In genomic region chr14:39184628-39185255, GRCh38 we compare ENCODE assay signal across 26 cellular contexts. TPM values are rescaled to one million over a fixed set of nuclear protein-coding genes. Genes with fewer than 3 reads are reported as not detected.
A peak's percentile ranks its signal among the peaks of the same experiment; 100 is the strongest.
DNase-seq lines count a peak whose midpoint lies in the region; ATAC-seq and TF ChIP-seq lines count a peak whose summit lies in the region.
"Had no signal": no experiment of that assay in that cellular context is flagged by ENCODE, and none has a peak within 500 bp of the region (broad histone marks: within the 10 kb centered on the region; RNA-seq: fewer than 3 reads in every experiment).

No MANE protein-coding gene starts in this region.

- no peak overlapping the region for H3K27ac ChIP-seq in trophoblast cell (ENCODE audit: low read depth, low read length)
- H3K27ac ChIP-seq: body of pancreas, left ventricle myocardium inferior, skin epidermis, transverse colon had no signal

- H3K27me3 ChIP-seq in trophoblast cell (ENCODE audit: insufficient read depth, low read length) = no peaks in the 10 kb centered on the region
- H3K27me3 ChIP-seq: body of pancreas, transverse colon had no signal

- no peak overlapping the region for H2BK120ac ChIP-seq in trophoblast cell (ENCODE audit: insufficient read depth, low read length, poor library complexity)

- no peak overlapping the region for H2BK12ac ChIP-seq in trophoblast cell (ENCODE audit: low read length)

- no peak overlapping the region for H4K91ac ChIP-seq in trophoblast cell (ENCODE audit: low read depth, low read length)

- peak overlapping the region; percentile 5 for H4K12ac ChIP-seq in trophoblast cell (ENCODE audit: low read depth, low read length)

- H3K27me3 Mint-ChIP-seq in activated CD8-positive, alpha-beta T cell treated with anti-CD3 and anti-CD28 coated beads, Interleukin-2, amount 10 ng/mL, durations not matched to agents 7 days and 5 days (ENCODE audit: low read depth) = no peaks in the 10 kb centered on the region
- no peaks in the 10 kb centered on the region for H3K27me3 Mint-ChIP-seq in activated CD8-positive, alpha-beta T cell treated with anti-CD3 and anti-CD28 coated beads for 36 hours
- H3K27me3 Mint-ChIP-seq in HFFc6 (ENCODE audit: insufficient read depth) = peaks cover 3% of the 10 kb centered on the region
- H3K27me3 Mint-ChIP-seq: activated CD4-positive, alpha-beta memory T cell treated with anti-CD3 and anti-CD28 coated beads for 36 hours; CD4-positive, alpha-beta T cell had no signal

- H2AFZ ChIP-seq in trophoblast cell (ENCODE audit: insufficient read depth, low read length, poor library complexity) = no peak overlapping the region

- H3K9ac ChIP-seq in trophoblast cell (ENCODE audit: low read length) = no peak overlapping the region

- no peaks in the 10 kb centered on the region for H3K9me3 ChIP-seq in trophoblast cell (ENCODE audit: insufficient read depth, low read depth, low read length)
- H3K9me3 ChIP-seq: body of pancreas, left ventricle myocardium inferior, transverse colon had no signal

- no CpG with 5 or more reads among the region's 4 CpGs for WGBS in trophoblast cell (ENCODE audit: extremely low coverage, insufficient coverage, insufficient read length)

- H3K18ac ChIP-seq in trophoblast cell (ENCODE audit: low read length) = no peak overlapping the region

- H3K9me3 Mint-ChIP-seq in activated CD8-positive, alpha-beta T cell treated with anti-CD3 and anti-CD28 coated beads, Interleukin-2, amount 10 ng/mL, durations not matched to agents 7 days and 5 days (ENCODE audit: insufficient read depth) = no peaks in the 10 kb centered on the region
- no peaks in the 10 kb centered on the region for H3K9me3 Mint-ChIP-seq in activated CD8-positive, alpha-beta T cell treated with anti-CD3 and anti-CD28 coated beads for 36 hours
- no peaks in the 10 kb centered on the region for H3K9me3 Mint-ChIP-seq in HFFc6
- H3K9me3 Mint-ChIP-seq: activated CD4-positive, alpha-beta memory T cell treated with anti-CD3 and anti-CD28 coated beads for 36 hours; CD4-positive, alpha-beta T cell had no signal

- CTCF ChIA-PET in activated CD8-positive, alpha-beta T cell treated with anti-CD3 and anti-CD28 coated beads, Interleukin-2, amount 10 ng/mL, durations not matched to agents 7 days and 5 days (lab: Charles Lee) = interaction anchor here (1.3 kb wide), 1 partner anchor 47 kb away, joined by 8 read pairs; no protein-coding TSS in a partner anchor
- CTCF ChIA-PET in activated CD8-positive, alpha-beta T cell treated with anti-CD3 and anti-CD28 coated beads for 36 hours (lab: Charles Lee) = interaction anchor here (2.1 kb wide), 1 partner anchor 242 kb away, joined by 8 read pairs; no protein-coding TSS in a partner anchor

- no peak for ATAC-seq in activated CD8-positive, alpha-beta T cell treated with anti-CD3 and anti-CD28 coated beads, Interleukin-2, amount 10 ng/mL, durations not matched to agents 7 days and 5 days
- no peak for ATAC-seq in activated CD8-positive, alpha-beta T cell treated with anti-CD3 and anti-CD28 coated beads for 36 hours
- ATAC-seq in GM19035 (IDR thresholded peaks at IDR 0.05; ENCODE audit: unreplicated experiment) = no peak
- ATAC-seq: body of pancreas, Panc1 had no signal

- H3K14ac ChIP-seq in trophoblast cell (ENCODE audit: low read length) = no peak overlapping the region

- H3K4me1 Mint-ChIP-seq in activated CD8-positive, alpha-beta T cell treated with anti-CD3 and anti-CD28 coated beads, Interleukin-2, amount 10 ng/mL, durations not matched to agents 7 days and 5 days (ENCODE audit: low read depth) = peaks cover 10% of the 10 kb centered on the region
- H3K4me1 Mint-ChIP-seq in activated CD8-positive, alpha-beta T cell treated with anti-CD3 and anti-CD28 coated beads for 36 hours (ENCODE audit: low read depth) = peaks cover 21% of the 10 kb centered on the region
- no peaks in the 10 kb centered on the region for H3K4me1 Mint-ChIP-seq in HFFc6 (ENCODE audit: low read depth)

- TF ChIP-seq CTCF in activated CD8-positive, alpha-beta T cell treated with anti-CD3 and anti-CD28 coated beads for 36 hours (IDR thresholded peaks at IDR 0.05) = no peak
- TF ChIP-seq CTCF in HFFc6 (IDR thresholded peaks at IDR 0.05) = no peak

- H3K4me3 Mint-ChIP-seq in activated CD8-positive, alpha-beta T cell treated with anti-CD3 and anti-CD28 coated beads, Interleukin-2, amount 10 ng/mL, durations not matched to agents 7 days and 5 days = no peak overlapping the region
- no peak overlapping the region for H3K4me3 Mint-ChIP-seq in activated CD8-positive, alpha-beta T cell treated with anti-CD3 and anti-CD28 coated beads for 36 hours
- H3K4me3 Mint-ChIP-seq in HFFc6 = no peak overlapping the region
- H3K4me3 Mint-ChIP-seq: activated CD4-positive, alpha-beta memory T cell treated with anti-CD3 and anti-CD28 coated beads for 36 hours; CD4-positive, alpha-beta T cell had no signal

- H2AK5ac ChIP-seq in trophoblast cell (ENCODE audit: low read length) = no peak overlapping the region

- no peaks in the 10 kb centered on the region for H3K79me2 ChIP-seq in trophoblast cell (ENCODE audit: control insufficient read depth, insufficient read depth, low read length, poor library complexity)

- peak; percentile 13 for DNase-seq in activated CD8-positive, alpha-beta T cell treated with anti-CD3 and anti-CD28 coated beads, Interleukin-2, amount 10 ng/mL, durations not matched to agents 7 days and 5 days
- no peak for DNase-seq in activated CD8-positive, alpha-beta T cell treated with anti-CD3 and anti-CD28 coated beads for 36 hours
- DNase-seq in HFFc6 (no peak), cerebellar cortex (ENCODE audit: low spot score) (peak; percentile 16), trophoblast cell (no peak), midbrain (lab: John Stamatoyannopoulos, UW) (no peak), HuH-7.5 (ENCODE audit: low spot score) (no peak)
- DNase-seq: activated CD4-positive, alpha-beta memory T cell treated with anti-CD3 and anti-CD28 coated beads for 36 hours; activated gamma-delta T cell; activated T-cell treated with anti-CD3 and anti-CD28 coated beads for 4 hours; AML-193; body of pancreas; CD4-positive, alpha-beta T cell; cerebellar nuclear complex; GF-D8; left ventricle myocardium inferior; mesendoderm; NCI-H1092 treated with DMSO at 0.1 percent for 48 hours; NCI-H1930; NCI-H526 treated with DMSO at 0.1 percent for 48 hours; occipital lobe; SIG-M5; transverse colon had no signal

- H3K23ac ChIP-seq in trophoblast cell (ENCODE audit: low read length) = no peak overlapping the region

- no peak overlapping the region for H3K4me3 ChIP-seq in trophoblast cell (ENCODE audit: low read depth, low read length)
- H3K4me3 ChIP-seq: body of pancreas, left ventricle myocardium inferior, skin epidermis, transverse colon had no signal

- peak overlapping the region; percentile 40 for H3K27ac Mint-ChIP-seq in activated CD8-positive, alpha-beta T cell treated with anti-CD3 and anti-CD28 coated beads, Interleukin-2, amount 10 ng/mL, durations not matched to agents 7 days and 5 days
- no peak overlapping the region for H3K27ac Mint-ChIP-seq in activated CD8-positive, alpha-beta T cell treated with anti-CD3 and anti-CD28 coated beads for 36 hours
- H3K27ac Mint-ChIP-seq in HFFc6 = peak overlapping the region; percentile 33
- H3K27ac Mint-ChIP-seq: activated CD4-positive, alpha-beta memory T cell treated with anti-CD3 and anti-CD28 coated beads for 36 hours; CD4-positive, alpha-beta T cell had no signal

- peaks cover 17 to 25% of the 10 kb centered on the region in 2 experiments for H3K36me3 ChIP-seq in trophoblast cell (ENCODE audit: control insufficient read depth in 1 of 2, insufficient read depth in 2 of 2, low read length in 2 of 2)

- no peak overlapping the region for H4K8ac ChIP-seq in trophoblast cell (ENCODE audit: low read depth, low read length)

- no peak overlapping the region for H3K4me2 ChIP-seq in trophoblast cell (ENCODE audit: low read length)

- H3K79me1 ChIP-seq in trophoblast cell (ENCODE audit: low read length) = no peaks in the 10 kb centered on the region

- no peaks in the 10 kb centered on the region for H3K4me1 ChIP-seq in trophoblast cell (ENCODE audit: control insufficient read depth in 1 of 2, insufficient read depth in 2 of 2, low read length in 2 of 2)
- H3K4me1 ChIP-seq: body of pancreas, transverse colon had no signal

- intact Hi-C loops in activated CD8-positive, alpha-beta T cell treated with anti-CD3 and anti-CD28 coated beads for 36 hours (cut with micrococcal nuclease) = loop anchor here (5.0 kb wide), 1 partner anchor 43 kb away; no protein-coding TSS in a partner anchor

- no peak overlapping the region for H2BK5ac ChIP-seq in trophoblast cell (ENCODE audit: low read depth, low read length, poor library complexity)

- H3K36me3 Mint-ChIP-seq in activated CD8-positive, alpha-beta T cell treated with anti-CD3 and anti-CD28 coated beads, Interleukin-2, amount 10 ng/mL, durations not matched to agents 7 days and 5 days (ENCODE audit: low read depth) = peaks cover 41% of the 10 kb centered on the region
- peaks cover 25% of the 10 kb centered on the region for H3K36me3 Mint-ChIP-seq in activated CD8-positive, alpha-beta T cell treated with anti-CD3 and anti-CD28 coated beads for 36 hours (ENCODE audit: low read depth)
- peaks cover 31% of the 10 kb centered on the region for H3K36me3 Mint-ChIP-seq in HFFc6 (ENCODE audit: low read depth)

- no peak overlapping the region for H3K4ac ChIP-seq in trophoblast cell (ENCODE audit: low read depth, low read length)

- POLR2A ChIA-PET in activated CD8-positive, alpha-beta T cell treated with anti-CD3 and anti-CD28 coated beads, Interleukin-2, amount 10 ng/mL, durations not matched to agents 7 days and 5 days (lab: Charles Lee) = interaction anchor here (0.6 to 1.8 kb wide), 7 partner anchors 10 to 215 kb away, joined by 3 to 13 read pairs (median 5); partner anchors contain the start of genes PNN and TRAPPC6B
- POLR2A ChIA-PET in activated CD8-positive, alpha-beta T cell treated with anti-CD3 and anti-CD28 coated beads for 36 hours (lab: Charles Lee) = interaction anchor here (1.0 to 3.3 kb wide), 12 partner anchors 7 to 88 kb away, joined by 3 to 17 read pairs (median 5); partner anchors contain the start of genes GEMIN2, PNN, SEC23A and TRAPPC6B

RNA-seq across cellular contexts. Expression of gene PNN, which starts 9.7 kb away (rescaled TPM):
- 100 to 1,000 TPM in 1 of 2 experiments, 10 to 100 TPM in 1; 94.1 to 103 TPM for total RNA-seq in activated CD8-positive, alpha-beta T cell treated with anti-CD3 and anti-CD28 coated beads, Interleukin-2, amount 10 ng/mL, durations not matched to agents 7 days and 5 days
- 100 to 1,000 TPM; 106 to 107 TPM for total RNA-seq in activated CD8-positive, alpha-beta T cell treated with anti-CD3 and anti-CD28 coated beads for 36 hours
- total RNA-seq in HFFc6 (2021; fragmentation: NEBNext Ultra II Directional; extraction: Animal tissue kit (Norgen Biotek cat#: 25700)) = 10 to 100 TPM; 30.1 to 44.5 (median 40.5) TPM
- 98.7 and 101 TPM in 2 replicates for polyA plus RNA-seq in trophoblast cell (2013)

RNA-seq across cellular contexts. Expression of gene TRAPPC6B, which starts 14.6 kb away (rescaled TPM):
- 10 to 100 TPM; 25.8 to 26.1 TPM for total RNA-seq in activated CD8-positive, alpha-beta T cell treated with anti-CD3 and anti-CD28 coated beads, Interleukin-2, amount 10 ng/mL, durations not matched to agents 7 days and 5 days
- 10 to 100 TPM; 15.5 to 19.1 TPM for total RNA-seq in activated CD8-positive, alpha-beta T cell treated with anti-CD3 and anti-CD28 coated beads for 36 hours
- total RNA-seq in HFFc6 (2021; fragmentation: NEBNext Ultra II Directional; extraction: Animal tissue kit (Norgen Biotek cat#: 25700)) = 10 to 100 TPM; 23.7 to 29.9 (median 25.4) TPM
- polyA plus RNA-seq in trophoblast cell (2013) = 13.9 and 15.4 TPM in 2 replicates

RNA-seq across cellular contexts. Expression of gene MIA2, which starts 49.0 kb away (rescaled TPM):
- total RNA-seq in activated CD8-positive, alpha-beta T cell treated with anti-CD3 and anti-CD28 coated beads, Interleukin-2, amount 10 ng/mL, durations not matched to agents 7 days and 5 days = 10 to 100 TPM; 18.6 to 21.2 TPM
- 10 to 100 TPM; 17.6 to 18.3 TPM for total RNA-seq in activated CD8-positive, alpha-beta T cell treated with anti-CD3 and anti-CD28 coated beads for 36 hours
- total RNA-seq in HFFc6 (2021; fragmentation: NEBNext Ultra II Directional; extraction: Animal tissue kit (Norgen Biotek cat#: 25700)) = 10 to 100 TPM; 11.5 to 16.3 (median 13.0) TPM
- 20.3 and 22.2 TPM in 2 replicates for polyA plus RNA-seq in trophoblast cell (2013)

Comparison
In these comparisons a context has a peak if more than half of its experiments do, and no peak if none do; other contexts are left out.
1. DNase-seq: peak in activated CD8-positive, alpha-beta T cell treated with anti-CD3 and anti-CD28 coated beads, Interleukin-2, amount 10 ng/mL, durations not matched to agents 7 days and 5 days (single experiment) and cerebellar cortex (single experiment); none in activated CD8-positive, alpha-beta T cell treated with anti-CD3 and anti-CD28 coated beads for 36 hours (single experiment), HFFc6 (single experiment), trophoblast cell (0 of 2), midbrain (single experiment) and HuH-7.5 (single experiment).